In the genomic region with DNA sequence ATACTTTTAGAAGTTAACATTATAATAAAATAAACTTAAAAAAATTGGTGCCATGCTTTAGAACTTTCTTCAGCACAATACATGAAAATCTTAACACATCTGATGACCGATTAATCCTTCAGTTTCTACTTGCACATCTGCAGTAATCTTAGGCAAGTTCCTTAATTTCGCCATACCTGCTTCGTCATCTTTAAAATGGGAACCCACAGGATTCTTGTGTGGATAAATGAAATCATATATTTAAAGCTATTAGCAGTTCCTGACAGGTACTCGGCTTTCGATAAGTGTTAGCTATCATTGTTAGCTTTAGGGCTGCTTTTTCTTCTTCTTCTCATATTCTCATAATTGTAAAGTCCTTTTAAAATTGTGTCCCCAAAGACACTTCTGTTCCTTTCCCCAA, we compare ENCODE assay signal across 8 cellular contexts. TPM values are rescaled to one million over a fixed set of nuclear protein-coding genes. Genes with fewer than 3 reads are reported as not detected.
DNase-seq lines count a peak whose midpoint lies in the region; ATAC-seq and TF ChIP-seq lines count a peak whose summit lies in the region.

No MANE protein-coding gene starts in this region.

- DNase-seq in OCI-M1 (lab: John Stamatoyannopoulos, UW) (peak; percentile 80), epithelial cell of esophagus (ENCODE audit: low read depth) (peak; percentile 84), trophoblast cell (peak; percentile 24 to 62), NCI-H1436 (lab: John Stamatoyannopoulos, UW) (no peak), HUDEP-2 (lab: John Stamatoyannopoulos, UW; ENCODE audit: unreplicated experiment in 76 of 76) (no peak), left lobe of liver (ENCODE audit: low spot score) (no peak)

- no peaks in the 10 kb centered on the region for H3K9me3 ChIP-seq in trophoblast cell (ENCODE audit: insufficient read depth, low read depth, low read length)

- no peak overlapping the region for H2AK5ac ChIP-seq in trophoblast cell (ENCODE audit: low read length)

- no peaks in the 10 kb centered on the region for H3K79me2 ChIP-seq in trophoblast cell (ENCODE audit: control insufficient read depth, insufficient read depth, low read length, poor library complexity)

- H3K27me3 ChIP-seq in trophoblast cell (ENCODE audit: insufficient read depth, low read length): no peaks in the 10 kb centered on the region

- no peak overlapping the region for H4K91ac ChIP-seq in trophoblast cell (ENCODE audit: low read depth, low read length)

- ATAC-seq in GM18868 (IDR thresholded peaks at IDR 0.05; ENCODE audit: unreplicated experiment) (no peak), left lobe of liver (no peak)

- H3K4ac ChIP-seq in trophoblast cell (ENCODE audit: low read depth, low read length): no peak overlapping the region

- no peak overlapping the region for H2BK5ac ChIP-seq in trophoblast cell (ENCODE audit: low read depth, low read length, poor library complexity)

- no peak overlapping the region for H3K14ac ChIP-seq in trophoblast cell (ENCODE audit: low read length)

- H3K4me1 ChIP-seq in trophoblast cell (ENCODE audit: control insufficient read depth in 1 of 2, insufficient read depth in 2 of 2, low read length in 2 of 2): peaks cover 0 to 2% of the 10 kb centered on the region in 2 experiments

- no peak overlapping the region for H2AFZ ChIP-seq in trophoblast cell (ENCODE audit: insufficient read depth, low read length, poor library complexity)

- no peak for TF ChIP-seq CTCF in epithelial cell of esophagus (IDR thresholded peaks at IDR 0.05; ENCODE audit: insufficient read depth, low read depth, low read length, missing control alignments)

- H4K8ac ChIP-seq in trophoblast cell (ENCODE audit: low read depth, low read length): no peak overlapping the region

- H3K4me3 ChIP-seq in GM08714 (ENCODE audit: low read length): peak overlapping the region; percentile 60
- H3K4me3 ChIP-seq in epithelial cell of esophagus (ENCODE audit: low read length): peak overlapping the region; percentile 85
- H3K4me3 ChIP-seq in trophoblast cell (ENCODE audit: low read depth, low read length): no peak overlapping the region

- H3K9ac ChIP-seq in trophoblast cell (ENCODE audit: low read length): no peak overlapping the region

- H2BK120ac ChIP-seq in trophoblast cell (ENCODE audit: insufficient read depth, low read length, poor library complexity): no peak overlapping the region

- H3K27ac ChIP-seq in trophoblast cell (ENCODE audit: low read depth, low read length): no peak overlapping the region

- no peak overlapping the region for H4K12ac ChIP-seq in trophoblast cell (ENCODE audit: low read depth, low read length)

- H2BK12ac ChIP-seq in trophoblast cell (ENCODE audit: low read length): no peak overlapping the region

- WGBS in trophoblast cell (ENCODE audit: extremely low coverage, insufficient coverage, insufficient read length): no CpG with 5 or more reads among the region's 5 CpGs

- H3K4me2 ChIP-seq in trophoblast cell (ENCODE audit: low read length): peak overlapping the region; percentile 68

- H3K23ac ChIP-seq in trophoblast cell (ENCODE audit: low read length): no peak overlapping the region

- H3K79me1 ChIP-seq in trophoblast cell (ENCODE audit: low read length): peaks cover 5% of the 10 kb centered on the region

- H3K18ac ChIP-seq in trophoblast cell (ENCODE audit: low read length): no peak overlapping the region

- H3K36me3 ChIP-seq in trophoblast cell (ENCODE audit: control insufficient read depth in 1 of 2, insufficient read depth in 2 of 2, low read length in 2 of 2): no peaks in the 10 kb centered on the region

RNA-seq across cellular contexts. Expression of gene VPS50, which starts 0.9 kb away (rescaled TPM):
- 10.8 and 11.4 TPM in 2 replicates for polyA plus RNA-seq in trophoblast cell (2013)
- 11.6 TPM for total RNA-seq in left lobe of liver

RNA-seq across cellular contexts. Expression of gene HEPACAM2, which starts 5.0 kb away (rescaled TPM):
- 0.01 TPM in 1 of 2 replicates, not detected in the other for polyA plus RNA-seq in trophoblast cell (2013)
- total RNA-seq in left lobe of liver: not detected

Comparison
In these comparisons a context has a peak if more than half of its experiments do, and no peak if none do; other contexts are left out.
1. DNase-seq: peak in OCI-M1 (single experiment), epithelial cell of esophagus (single experiment) and trophoblast cell (2 of 2); none in NCI-H1436 (single experiment), HUDEP-2 (0 of 76) and left lobe of liver (single experiment).